ENCODE assay signal across 11 cellular contexts in the genomic region with DNA sequence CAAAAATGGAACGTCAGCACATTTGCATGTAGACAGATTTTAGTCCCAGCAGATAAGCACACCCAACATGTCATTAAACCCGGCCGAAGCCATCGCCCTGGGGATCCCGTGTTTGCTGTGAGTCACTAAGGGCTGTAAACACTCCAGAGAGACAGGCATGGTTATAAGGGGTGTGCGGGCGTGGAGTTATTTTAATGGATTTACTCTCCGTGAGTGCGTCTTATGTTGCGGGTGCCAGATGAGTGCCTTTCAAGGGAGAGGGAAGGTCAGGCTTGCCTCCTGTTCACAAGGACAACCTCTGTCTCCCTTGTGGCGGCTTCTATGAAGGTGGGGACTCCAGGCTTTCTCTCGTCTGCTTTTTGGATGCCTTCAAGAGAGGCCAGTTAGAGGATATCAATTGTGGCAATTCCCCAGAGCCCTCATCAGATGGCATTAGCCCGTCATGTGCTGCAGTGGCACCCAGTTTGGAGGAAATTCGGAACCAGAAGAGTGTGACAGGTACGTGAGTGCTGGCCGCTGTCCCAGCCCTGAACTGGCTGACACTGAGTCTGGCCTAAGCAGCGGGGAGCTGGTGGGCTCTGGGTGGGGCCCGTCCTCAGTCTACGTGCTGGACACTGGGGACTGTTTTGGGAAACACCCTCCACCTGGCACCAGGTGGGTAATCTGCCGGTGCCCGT.
A peak's percentile ranks its signal among the peaks of the same experiment; 100 is the strongest.
DNase-seq lines count a peak whose midpoint lies in the region; ATAC-seq, FAIRE-seq and TF ChIP-seq lines count a peak whose summit lies in the region.
"Had no signal": no experiment of that assay in that cellular context is flagged by ENCODE, and none has a peak within 500 bp of the region (broad histone marks: within the 10 kb centered on the region; RNA-seq: fewer than 3 reads in every experiment).

No MANE protein-coding gene starts in this region.

- in situ Hi-C loops in brain microvascular endothelial cell (cut with HindIII; ENCODE audit: low pct_ligation_motif_present, low sequenced_read_pairs), result no loop called here

- H3K4me1 ChIP-seq in A549 (0 out of 3 replicates have a peak, but pooled peaks cover 10% of the 10 kb centered on the region), right lobe of liver (peaks cover 0 to 13% (median 0%) of the 10 kb centered on the region in 4 donors)

- DNase-seq in A549 (ENCODE audit: low read depth in 1 of 2, low spot score in 1 of 2) (peak in 1 of 2 experiments; percentile 25), HT-29 (ENCODE audit: low spot score) (peak; percentile 34), brain microvascular endothelial cell (peak; percentile 75), right lobe of liver (no peak), WTC11 (ENCODE audit: low spot score) (no peak)
- DNase-seq: DND-41 had no signal

- H3K4me3 ChIP-seq in A549, result no peak overlapping the region
- H3K4me3 ChIP-seq in brain microvascular endothelial cell (ENCODE audit: low read depth, low read length), result no peak overlapping the region
- peak overlapping the region in 1 of 3 donors; percentile 9 for H3K4me3 ChIP-seq in right lobe of liver
- H3K4me3 ChIP-seq: ascending aorta had no signal

- H3K27me3 ChIP-seq in brain microvascular endothelial cell (replicated peaks) (no peaks in the 10 kb centered on the region), right lobe of liver (peaks cover 0 to 8% of the 10 kb centered on the region in 2 donors)
- H3K27me3 ChIP-seq: ascending aorta had no signal

- no peak for TF ChIP-seq RAD21 in A549 (conservative IDR thresholded peaks at IDR 0.05 in 1 of 2, IDR thresholded peaks at IDR 0.05 in 1 of 2)

- H3K9me3 ChIP-seq in A549 (no peaks in the 10 kb centered on the region), right lobe of liver (no peaks in the 10 kb centered on the region)
- H3K9me3 ChIP-seq: ascending aorta had no signal

- H3K4me3 Mint-ChIP-seq in WTC11, result no peak overlapping the region

- POLR2A ChIA-PET in A549 (lab: Yijun Ruan, JAX) (no interaction called here), WTC11 (lab: Charles Lee) (no interaction called here)

- H3K9me3 Mint-ChIP-seq in WTC11, result no peaks in the 10 kb centered on the region

- no peak overlapping the region for H3K4me2 ChIP-seq in A549

- peaks cover 31% of the 10 kb centered on the region for H3K27me3 Mint-ChIP-seq in WTC11 (ENCODE audit: low read depth)

- H3K36me3 Mint-ChIP-seq in WTC11, result no peaks in the 10 kb centered on the region

- CTCF ChIA-PET in A549 (lab: Yijun Ruan, JAX) (no interaction called here), WTC11 (lab: Charles Lee) (interaction anchor here (1.0 kb wide), 1 partner anchor 98 kb away, joined by 3 read pairs; no protein-coding TSS in a partner anchor)

- TF ChIP-seq POLR2A in A549 (IDR thresholded peaks at IDR 0.05; ENCODE audit: low read length) (no peak), right lobe of liver (IDR thresholded peaks at IDR 0.05) (no peak)

- intact Hi-C loops in right lobe of liver (cut with DNase I), result no loop called here

- FAIRE-seq in A549 (lab: Jason Lieb, UNC), result no peak
- FAIRE-seq: H54 had no signal

- no peak for TF ChIP-seq EP300 in A549 (IDR thresholded peaks at IDR 0.05)

- H3K4me1 Mint-ChIP-seq in WTC11, result peaks cover 25% of the 10 kb centered on the region

- 62% methylated on average over 16 of the region's 21 CpGs for WGBS in A549 (ENCODE audit: missing lambda C conversion rate)
- WGBS in right lobe of liver (ENCODE audit: insufficient coverage, low coverage, low lambda C conversion rate, missing lambda C conversion rate), result 30% methylated on average over 9 of the region's 21 CpGs

- H3K36me3 ChIP-seq in brain microvascular endothelial cell (replicated peaks) (no peaks in the 10 kb centered on the region), right lobe of liver (no peaks in the 10 kb centered on the region)
- H3K36me3 ChIP-seq: ascending aorta had no signal

- ATAC-seq in A549 (peak in 1 of 2 experiments; percentile 47; a peak in 3 of 6 replicates), right lobe of liver (peak; percentile 61 to 67 (median 62)), HG03135 (IDR thresholded peaks at IDR 0.05; ENCODE audit: unreplicated experiment) (no peak), GM18517 (IDR thresholded peaks at IDR 0.05; ENCODE audit: unreplicated experiment) (no peak), GM18867 (IDR thresholded peaks at IDR 0.05; ENCODE audit: unreplicated experiment) (no peak), WTC11 (no peak)

- H3K27ac ChIP-seq in A549 (no peak overlapping the region), brain microvascular endothelial cell (no peak overlapping the region), right lobe of liver (peak overlapping the region in 2 of 3 donors; percentile 13 to 43)
- H3K27ac ChIP-seq: ascending aorta had no signal

- TF ChIP-seq CTCF in A549 (IDR thresholded peaks at IDR 0.05), result no peak
- TF ChIP-seq CTCF in brain microvascular endothelial cell (IDR thresholded peaks at IDR 0.05; ENCODE audit: low read depth, low read length, missing control alignments), result no peak
- no peak for TF ChIP-seq CTCF in right lobe of liver (IDR thresholded peaks at IDR 0.05)
- TF ChIP-seq CTCF in WTC11 (IDR thresholded peaks at IDR 0.05), result no peak

- H3K27ac Mint-ChIP-seq in WTC11, result no peak overlapping the region

TF ChIP-seq in A549, 52 proteins besides CTCF, POLR2A, EP300 and RAD21:
- TF ChIP-seq MAFK (IDR thresholded peaks at IDR 0.05; ENCODE audit: partially characterized antibody) (peak; percentile 89), TFCP2L1 (CRISPR knock-in tag; IDR thresholded peaks at IDR 0.05) (no peak)

TF ChIP-seq in WTC11, 78 proteins besides CTCF, POLR2A, EP300 and RAD21:
- TF ChIP-seq MYBL2 (CRISPR knock-in tag; IDR thresholded peaks at IDR 0.05) (no peak), ZNF138 (CRISPR knock-in tag; conservative IDR thresholded peaks at IDR 0.05) (no peak), SOX15 (CRISPR knock-in tag; IDR thresholded peaks at IDR 0.05) (no peak), ZNF317 (CRISPR knock-in tag; IDR thresholded peaks at IDR 0.05; ENCODE audit: borderline replicate concordance, low read depth) (no peak), FOXJ3 (CRISPR knock-in tag; IDR thresholded peaks at IDR 0.05; ENCODE audit: borderline replicate concordance) (no peak), ZNF232 (CRISPR knock-in tag; IDR thresholded peaks at IDR 0.05) (no peak)
- TF ChIP-seq, protein P1, sequence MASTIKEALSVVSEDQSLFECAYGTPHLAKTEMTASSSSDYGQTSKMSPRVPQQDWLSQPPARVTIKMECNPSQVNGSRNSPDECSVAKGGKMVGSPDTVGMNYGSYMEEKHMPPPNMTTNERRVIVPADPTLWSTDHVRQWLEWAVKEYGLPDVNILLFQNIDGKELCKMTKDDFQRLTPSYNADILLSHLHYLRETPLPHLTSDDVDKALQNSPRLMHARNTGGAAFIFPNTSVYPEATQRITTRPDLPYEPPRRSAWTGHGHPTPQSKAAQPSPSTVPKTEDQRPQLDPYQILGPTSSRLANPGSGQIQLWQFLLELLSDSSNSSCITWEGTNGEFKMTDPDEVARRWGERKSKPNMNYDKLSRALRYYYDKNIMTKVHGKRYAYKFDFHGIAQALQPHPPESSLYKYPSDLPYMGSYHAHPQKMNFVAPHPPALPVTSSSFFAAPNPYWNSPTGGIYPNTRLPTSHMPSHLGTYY (CRISPR knock-in tag; IDR thresholded peaks at IDR 0.05), result no peak
- TF ChIP-seq, protein P2, sequence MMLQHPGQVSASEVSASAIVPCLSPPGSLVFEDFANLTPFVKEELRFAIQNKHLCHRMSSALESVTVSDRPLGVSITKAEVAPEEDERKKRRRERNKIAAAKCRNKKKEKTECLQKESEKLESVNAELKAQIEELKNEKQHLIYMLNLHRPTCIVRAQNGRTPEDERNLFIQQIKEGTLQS (CRISPR knock-in tag; conservative IDR thresholded peaks at IDR 0.05), result no peak
TF ChIP-seq in WTC11: peak in this region for 0.

Comparison
In these comparisons a context has a peak if more than half of its experiments do, and no peak if none do; other contexts are left out.
1. ATAC-seq: peak in right lobe of liver (4 of 4); none in HG03135 (single experiment), GM18517 (single experiment), GM18867 (single experiment) and WTC11 (single experiment).
2. DNase-seq: peak in HT-29 (single experiment) and brain microvascular endothelial cell (single experiment); none in right lobe of liver (0 of 3) and WTC11 (single experiment).
3. H3K27ac ChIP-seq: peak in right lobe of liver (2 of 3); none in A549 (0 of 2) and brain microvascular endothelial cell (single experiment).